1 cellular context compared by ENCODE assay signal in the genomic region with DNA sequence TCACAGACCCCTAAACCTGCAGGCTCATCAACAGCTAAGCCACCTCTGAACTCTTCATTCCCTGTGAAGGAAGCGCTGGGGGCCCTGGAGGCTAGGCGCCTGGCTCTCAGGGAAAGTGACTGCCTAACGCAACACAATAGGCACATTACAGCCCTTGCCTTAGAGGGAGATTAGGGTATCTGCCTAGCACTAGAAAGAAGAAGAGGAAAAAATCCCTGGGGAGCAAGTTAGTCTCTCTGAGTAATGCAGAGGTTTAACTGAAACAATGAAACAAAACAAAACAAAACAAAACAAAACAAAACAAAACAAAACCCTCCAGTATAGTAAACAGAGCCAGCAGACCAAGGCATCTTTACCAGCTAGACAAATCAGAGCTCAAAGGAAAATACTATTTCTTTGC.
TF ChIP-seq lines count a peak whose summit lies in the region.

No MANE protein-coding gene starts in this region.

TF ChIP-seq in HCT116, 20 proteins besides CTCF, POLR2A, EP300 and RAD21 (continued from another document):
- TF ChIP-seq, protein P1, sequence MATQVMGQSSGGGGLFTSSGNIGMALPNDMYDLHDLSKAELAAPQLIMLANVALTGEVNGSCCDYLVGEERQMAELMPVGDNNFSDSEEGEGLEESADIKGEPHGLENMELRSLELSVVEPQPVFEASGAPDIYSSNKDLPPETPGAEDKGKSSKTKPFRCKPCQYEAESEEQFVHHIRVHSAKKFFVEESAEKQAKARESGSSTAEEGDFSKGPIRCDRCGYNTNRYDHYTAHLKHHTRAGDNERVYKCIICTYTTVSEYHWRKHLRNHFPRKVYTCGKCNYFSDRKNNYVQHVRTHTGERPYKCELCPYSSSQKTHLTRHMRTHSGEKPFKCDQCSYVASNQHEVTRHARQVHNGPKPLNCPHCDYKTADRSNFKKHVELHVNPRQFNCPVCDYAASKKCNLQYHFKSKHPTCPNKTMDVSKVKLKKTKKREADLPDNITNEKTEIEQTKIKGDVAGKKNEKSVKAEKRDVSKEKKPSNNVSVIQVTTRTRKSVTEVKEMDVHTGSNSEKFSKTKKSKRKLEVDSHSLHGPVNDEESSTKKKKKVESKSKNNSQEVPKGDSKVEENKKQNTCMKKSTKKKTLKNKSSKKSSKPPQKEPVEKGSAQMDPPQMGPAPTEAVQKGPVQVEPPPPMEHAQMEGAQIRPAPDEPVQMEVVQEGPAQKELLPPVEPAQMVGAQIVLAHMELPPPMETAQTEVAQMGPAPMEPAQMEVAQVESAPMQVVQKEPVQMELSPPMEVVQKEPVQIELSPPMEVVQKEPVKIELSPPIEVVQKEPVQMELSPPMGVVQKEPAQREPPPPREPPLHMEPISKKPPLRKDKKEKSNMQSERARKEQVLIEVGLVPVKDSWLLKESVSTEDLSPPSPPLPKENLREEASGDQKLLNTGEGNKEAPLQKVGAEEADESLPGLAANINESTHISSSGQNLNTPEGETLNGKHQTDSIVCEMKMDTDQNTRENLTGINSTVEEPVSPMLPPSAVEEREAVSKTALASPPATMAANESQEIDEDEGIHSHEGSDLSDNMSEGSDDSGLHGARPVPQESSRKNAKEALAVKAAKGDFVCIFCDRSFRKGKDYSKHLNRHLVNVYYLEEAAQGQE (IDR thresholded peaks at IDR 0.05; ENCODE audit: low read depth): no peak
- TF ChIP-seq JUND (IDR thresholded peaks at IDR 0.05) (no peak), FOSL1 (IDR thresholded peaks at IDR 0.05; ENCODE audit: low read depth) (no peak), YY1 (IDR thresholded peaks at IDR 0.05; ENCODE audit: extremely low read depth, insufficient replicate concordance, low read depth, low read length) (no peak), ZNF274 (IDR thresholded peaks at IDR 0.05; ENCODE audit: low read depth, low read length) (no peak)
- TF ChIP-seq, protein P2, sequence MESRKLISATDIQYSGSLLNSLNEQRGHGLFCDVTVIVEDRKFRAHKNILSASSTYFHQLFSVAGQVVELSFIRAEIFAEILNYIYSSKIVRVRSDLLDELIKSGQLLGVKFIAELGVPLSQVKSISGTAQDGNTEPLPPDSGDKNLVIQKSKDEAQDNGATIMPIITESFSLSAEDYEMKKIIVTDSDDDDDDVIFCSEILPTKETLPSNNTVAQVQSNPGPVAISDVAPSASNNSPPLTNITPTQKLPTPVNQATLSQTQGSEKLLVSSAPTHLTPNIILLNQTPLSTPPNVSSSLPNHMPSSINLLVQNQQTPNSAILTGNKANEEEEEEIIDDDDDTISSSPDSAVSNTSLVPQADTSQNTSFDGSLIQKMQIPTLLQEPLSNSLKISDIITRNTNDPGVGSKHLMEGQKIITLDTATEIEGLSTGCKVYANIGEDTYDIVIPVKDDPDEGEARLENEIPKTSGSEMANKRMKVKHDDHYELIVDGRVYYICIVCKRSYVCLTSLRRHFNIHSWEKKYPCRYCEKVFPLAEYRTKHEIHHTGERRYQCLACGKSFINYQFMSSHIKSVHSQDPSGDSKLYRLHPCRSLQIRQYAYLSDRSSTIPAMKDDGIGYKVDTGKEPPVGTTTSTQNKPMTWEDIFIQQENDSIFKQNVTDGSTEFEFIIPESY (IDR thresholded peaks at IDR 0.05; ENCODE audit: extremely low read depth, insufficient replicate concordance, low read length): no peak
